1 cellular context compared by ENCODE assay signal in the genomic region with DNA sequence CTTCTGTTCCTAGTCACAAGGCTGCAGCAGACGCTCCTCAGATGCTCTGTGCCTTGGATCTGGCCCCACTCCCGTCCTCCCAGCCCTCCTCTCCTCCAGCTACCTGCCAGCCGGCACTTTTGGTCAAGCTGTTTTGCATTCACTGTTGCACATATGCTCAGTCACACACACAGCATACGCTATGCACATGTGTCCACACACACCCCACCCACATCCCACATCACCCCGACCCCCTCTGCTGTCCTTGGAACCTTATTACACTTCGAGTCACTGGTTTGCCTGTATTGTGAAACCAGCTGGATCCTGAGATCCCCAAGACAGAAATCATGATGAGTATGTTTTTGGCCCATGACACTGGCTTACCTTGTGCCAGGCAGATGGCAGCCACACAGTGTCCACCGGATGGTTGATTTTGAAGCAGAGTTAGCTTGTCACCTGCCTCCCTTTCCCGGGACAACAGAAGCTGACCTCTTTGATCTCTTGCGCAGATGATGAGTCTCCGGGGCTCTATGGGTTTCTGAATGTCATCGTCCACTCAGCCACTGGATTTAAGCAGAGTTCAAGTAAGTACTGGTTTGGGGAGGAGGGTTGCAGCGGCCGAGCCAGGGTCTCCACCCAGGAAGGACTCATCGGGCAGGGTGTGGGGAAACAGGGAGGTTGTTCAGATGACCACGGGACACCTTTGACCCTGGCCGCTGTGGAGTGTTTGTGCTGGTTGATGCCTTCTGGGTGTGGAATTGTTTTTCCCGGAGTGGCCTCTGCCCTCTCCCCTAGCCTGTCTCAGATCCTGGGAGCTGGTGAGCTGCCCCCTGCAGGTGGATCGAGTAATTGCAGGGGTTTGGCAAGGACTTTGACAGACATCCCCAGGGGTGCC.
A peak's percentile ranks its signal among the peaks of the same experiment; 100 is the strongest.
TF ChIP-seq lines count a peak whose summit lies in the region.

No MANE protein-coding gene starts in this region.

TF ChIP-seq in HepG2, 621 proteins besides CTCF, POLR2A, EP300 and RAD21 (continued from another document and continues in another):
- TF ChIP-seq, protein P1, sequence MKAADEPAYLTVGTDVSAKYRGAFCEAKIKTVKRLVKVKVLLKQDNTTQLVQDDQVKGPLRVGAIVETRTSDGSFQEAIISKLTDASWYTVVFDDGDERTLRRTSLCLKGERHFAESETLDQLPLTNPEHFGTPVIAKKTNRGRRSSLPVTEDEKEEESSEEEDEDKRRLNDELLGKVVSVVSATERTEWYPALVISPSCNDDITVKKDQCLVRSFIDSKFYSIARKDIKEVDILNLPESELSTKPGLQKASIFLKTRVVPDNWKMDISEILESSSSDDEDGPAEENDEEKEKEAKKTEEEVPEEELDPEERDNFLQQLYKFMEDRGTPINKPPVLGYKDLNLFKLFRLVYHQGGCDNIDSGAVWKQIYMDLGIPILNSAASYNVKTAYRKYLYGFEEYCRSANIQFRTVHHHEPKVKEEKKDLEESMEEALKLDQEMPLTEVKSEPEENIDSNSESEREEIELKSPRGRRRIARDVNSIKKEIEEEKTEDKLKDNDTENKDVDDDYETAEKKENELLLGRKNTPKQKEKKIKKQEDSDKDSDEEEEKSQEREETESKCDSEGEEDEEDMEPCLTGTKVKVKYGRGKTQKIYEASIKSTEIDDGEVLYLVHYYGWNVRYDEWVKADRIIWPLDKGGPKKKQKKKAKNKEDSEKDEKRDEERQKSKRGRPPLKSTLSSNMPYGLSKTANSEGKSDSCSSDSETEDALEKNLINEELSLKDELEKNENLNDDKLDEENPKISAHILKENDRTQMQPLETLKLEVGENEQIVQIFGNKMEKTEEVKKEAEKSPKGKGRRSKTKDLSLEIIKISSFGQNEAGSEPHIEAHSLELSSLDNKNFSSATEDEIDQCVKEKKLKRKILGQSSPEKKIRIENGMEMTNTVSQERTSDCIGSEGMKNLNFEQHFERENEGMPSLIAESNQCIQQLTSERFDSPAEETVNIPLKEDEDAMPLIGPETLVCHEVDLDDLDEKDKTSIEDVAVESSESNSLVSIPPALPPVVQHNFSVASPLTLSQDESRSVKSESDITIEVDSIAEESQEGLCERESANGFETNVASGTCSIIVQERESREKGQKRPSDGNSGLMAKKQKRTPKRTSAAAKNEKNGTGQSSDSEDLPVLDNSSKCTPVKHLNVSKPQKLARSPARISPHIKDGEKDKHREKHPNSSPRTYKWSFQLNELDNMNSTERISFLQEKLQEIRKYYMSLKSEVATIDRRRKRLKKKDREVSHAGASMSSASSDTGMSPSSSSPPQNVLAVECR (CRISPR knock-in tag; IDR thresholded peaks at IDR 0.05; ENCODE audit: borderline replicate concordance), result peak; percentile 24; the same call in 1 of the 2 replicates
- TF ChIP-seq ZNF598 (CRISPR knock-in tag; IDR thresholded peaks at IDR 0.05; ENCODE audit: borderline replicate concordance) (no peak), ZBTB20 (CRISPR knock-in tag; IDR thresholded peaks at IDR 0.05; ENCODE audit: borderline replicate concordance, low read depth) (no peak), ZNF430 (CRISPR knock-in tag; IDR thresholded peaks at IDR 0.05) (peak; percentile 84), ZNF24 (IDR thresholded peaks at IDR 0.05) (no peak), TGIF2 (CRISPR knock-in tag; IDR thresholded peaks at IDR 0.05) (no peak), ZNF841 (CRISPR knock-in tag; IDR thresholded peaks at IDR 0.05; ENCODE audit: borderline replicate concordance) (no peak), ZNF772 (CRISPR knock-in tag; IDR thresholded peaks at IDR 0.05) (0 out of 2 replicates have a peak, but pooled peaks have one; percentile 42), ZSCAN9 (CRISPR knock-in tag; IDR thresholded peaks at IDR 0.05; ENCODE audit: borderline replicate concordance) (no peak), CHCHD3 (CRISPR knock-in tag; IDR thresholded peaks at IDR 0.05) (no peak), TEAD3 (CRISPR knock-in tag; optimal IDR thresholded peaks at IDR 0.05; ENCODE audit: borderline replicate concordance) (no peak), ZNF207 (IDR thresholded peaks at IDR 0.05; ENCODE audit: borderline replicate concordance) (no peak), MAFG (CRISPR knock-in tag; IDR thresholded peaks at IDR 0.05) (no peak), ZNF564 (CRISPR knock-in tag; IDR thresholded peaks at IDR 0.05) (no peak), ZNF530 (CRISPR knock-in tag; IDR thresholded peaks at IDR 0.05; ENCODE audit: low read depth) (no peak), NR2C2 (CRISPR knock-in tag; IDR thresholded peaks at IDR 0.05; ENCODE audit: borderline replicate concordance) (peak; percentile 83), NFYB (CRISPR knock-in tag; IDR thresholded peaks at IDR 0.05) (no peak), NPAS2 (CRISPR knock-in tag; IDR thresholded peaks at IDR 0.05; ENCODE audit: borderline replicate concordance) (no peak), RBFOX2 (IDR thresholded peaks at IDR 0.05; ENCODE audit: low read depth, low read length) (no peak), KMT2B (CRISPR knock-in tag; IDR thresholded peaks at IDR 0.05) (no peak), ZNF550 (CRISPR knock-in tag; IDR thresholded peaks at IDR 0.05; ENCODE audit: borderline replicate concordance) (no peak)
- TF ChIP-seq, protein P2, sequence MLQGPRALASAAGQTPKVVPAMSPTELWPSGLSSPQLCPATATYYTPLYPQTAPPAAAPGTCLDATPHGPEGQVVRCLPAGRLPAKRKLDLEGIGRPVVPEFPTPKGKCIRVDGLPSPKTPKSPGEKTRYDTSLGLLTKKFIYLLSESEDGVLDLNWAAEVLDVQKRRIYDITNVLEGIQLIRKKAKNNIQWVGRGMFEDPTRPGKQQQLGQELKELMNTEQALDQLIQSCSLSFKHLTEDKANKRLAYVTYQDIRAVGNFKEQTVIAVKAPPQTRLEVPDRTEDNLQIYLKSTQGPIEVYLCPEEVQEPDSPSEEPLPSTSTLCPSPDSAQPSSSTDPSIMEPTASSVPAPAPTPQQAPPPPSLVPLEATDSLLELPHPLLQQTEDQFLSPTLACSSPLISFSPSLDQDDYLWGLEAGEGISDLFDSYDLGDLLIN (CRISPR knock-in tag; IDR thresholded peaks at IDR 0.05; ENCODE audit: borderline replicate concordance), result no peak
- TF ChIP-seq, protein P3, sequence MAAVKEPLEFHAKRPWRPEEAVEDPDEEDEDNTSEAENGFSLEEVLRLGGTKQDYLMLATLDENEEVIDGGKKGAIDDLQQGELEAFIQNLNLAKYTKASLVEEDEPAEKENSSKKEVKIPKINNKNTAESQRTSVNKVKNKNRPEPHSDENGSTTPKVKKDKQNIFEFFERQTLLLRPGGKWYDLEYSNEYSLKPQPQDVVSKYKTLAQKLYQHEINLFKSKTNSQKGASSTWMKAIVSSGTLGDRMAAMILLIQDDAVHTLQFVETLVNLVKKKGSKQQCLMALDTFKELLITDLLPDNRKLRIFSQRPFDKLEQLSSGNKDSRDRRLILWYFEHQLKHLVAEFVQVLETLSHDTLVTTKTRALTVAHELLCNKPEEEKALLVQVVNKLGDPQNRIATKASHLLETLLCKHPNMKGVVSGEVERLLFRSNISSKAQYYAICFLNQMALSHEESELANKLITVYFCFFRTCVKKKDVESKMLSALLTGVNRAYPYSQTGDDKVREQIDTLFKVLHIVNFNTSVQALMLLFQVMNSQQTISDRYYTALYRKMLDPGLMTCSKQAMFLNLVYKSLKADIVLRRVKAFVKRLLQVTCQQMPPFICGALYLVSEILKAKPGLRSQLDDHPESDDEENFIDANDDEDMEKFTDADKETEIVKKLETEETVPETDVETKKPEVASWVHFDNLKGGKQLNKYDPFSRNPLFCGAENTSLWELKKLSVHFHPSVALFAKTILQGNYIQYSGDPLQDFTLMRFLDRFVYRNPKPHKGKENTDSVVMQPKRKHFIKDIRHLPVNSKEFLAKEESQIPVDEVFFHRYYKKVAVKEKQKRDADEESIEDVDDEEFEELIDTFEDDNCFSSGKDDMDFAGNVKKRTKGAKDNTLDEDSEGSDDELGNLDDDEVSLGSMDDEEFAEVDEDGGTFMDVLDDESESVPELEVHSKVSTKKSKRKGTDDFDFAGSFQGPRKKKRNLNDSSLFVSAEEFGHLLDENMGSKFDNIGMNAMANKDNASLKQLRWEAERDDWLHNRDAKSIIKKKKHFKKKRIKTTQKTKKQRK (IDR thresholded peaks at IDR 0.05; ENCODE audit: low read length), result no peak
- TF ChIP-seq, protein P4, sequence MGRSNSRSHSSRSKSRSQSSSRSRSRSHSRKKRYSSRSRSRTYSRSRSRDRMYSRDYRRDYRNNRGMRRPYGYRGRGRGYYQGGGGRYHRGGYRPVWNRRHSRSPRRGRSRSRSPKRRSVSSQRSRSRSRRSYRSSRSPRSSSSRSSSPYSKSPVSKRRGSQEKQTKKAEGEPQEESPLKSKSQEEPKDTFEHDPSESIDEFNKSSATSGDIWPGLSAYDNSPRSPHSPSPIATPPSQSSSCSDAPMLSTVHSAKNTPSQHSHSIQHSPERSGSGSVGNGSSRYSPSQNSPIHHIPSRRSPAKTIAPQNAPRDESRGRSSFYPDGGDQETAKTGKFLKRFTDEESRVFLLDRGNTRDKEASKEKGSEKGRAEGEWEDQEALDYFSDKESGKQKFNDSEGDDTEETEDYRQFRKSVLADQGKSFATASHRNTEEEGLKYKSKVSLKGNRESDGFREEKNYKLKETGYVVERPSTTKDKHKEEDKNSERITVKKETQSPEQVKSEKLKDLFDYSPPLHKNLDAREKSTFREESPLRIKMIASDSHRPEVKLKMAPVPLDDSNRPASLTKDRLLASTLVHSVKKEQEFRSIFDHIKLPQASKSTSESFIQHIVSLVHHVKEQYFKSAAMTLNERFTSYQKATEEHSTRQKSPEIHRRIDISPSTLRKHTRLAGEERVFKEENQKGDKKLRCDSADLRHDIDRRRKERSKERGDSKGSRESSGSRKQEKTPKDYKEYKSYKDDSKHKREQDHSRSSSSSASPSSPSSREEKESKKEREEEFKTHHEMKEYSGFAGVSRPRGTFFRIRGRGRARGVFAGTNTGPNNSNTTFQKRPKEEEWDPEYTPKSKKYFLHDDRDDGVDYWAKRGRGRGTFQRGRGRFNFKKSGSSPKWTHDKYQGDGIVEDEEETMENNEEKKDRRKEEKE (IDR thresholded peaks at IDR 0.05), result no peak
- TF ChIP-seq, protein P5, sequence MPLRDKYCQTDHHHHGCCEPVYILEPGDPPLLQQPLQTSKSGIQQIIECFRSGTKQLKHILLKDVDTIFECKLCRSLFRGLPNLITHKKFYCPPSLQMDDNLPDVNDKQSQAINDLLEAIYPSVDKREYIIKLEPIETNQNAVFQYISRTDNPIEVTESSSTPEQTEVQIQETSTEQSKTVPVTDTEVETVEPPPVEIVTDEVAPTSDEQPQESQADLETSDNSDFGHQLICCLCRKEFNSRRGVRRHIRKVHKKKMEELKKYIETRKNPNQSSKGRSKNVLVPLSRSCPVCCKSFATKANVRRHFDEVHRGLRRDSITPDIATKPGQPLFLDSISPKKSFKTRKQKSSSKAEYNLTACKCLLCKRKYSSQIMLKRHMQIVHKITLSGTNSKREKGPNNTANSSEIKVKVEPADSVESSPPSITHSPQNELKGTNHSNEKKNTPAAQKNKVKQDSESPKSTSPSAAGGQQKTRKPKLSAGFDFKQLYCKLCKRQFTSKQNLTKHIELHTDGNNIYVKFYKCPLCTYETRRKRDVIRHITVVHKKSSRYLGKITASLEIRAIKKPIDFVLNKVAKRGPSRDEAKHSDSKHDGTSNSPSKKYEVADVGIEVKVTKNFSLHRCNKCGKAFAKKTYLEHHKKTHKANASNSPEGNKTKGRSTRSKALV (CRISPR knock-in tag; IDR thresholded peaks at IDR 0.05), result no peak
- TF ChIP-seq, protein P6, sequence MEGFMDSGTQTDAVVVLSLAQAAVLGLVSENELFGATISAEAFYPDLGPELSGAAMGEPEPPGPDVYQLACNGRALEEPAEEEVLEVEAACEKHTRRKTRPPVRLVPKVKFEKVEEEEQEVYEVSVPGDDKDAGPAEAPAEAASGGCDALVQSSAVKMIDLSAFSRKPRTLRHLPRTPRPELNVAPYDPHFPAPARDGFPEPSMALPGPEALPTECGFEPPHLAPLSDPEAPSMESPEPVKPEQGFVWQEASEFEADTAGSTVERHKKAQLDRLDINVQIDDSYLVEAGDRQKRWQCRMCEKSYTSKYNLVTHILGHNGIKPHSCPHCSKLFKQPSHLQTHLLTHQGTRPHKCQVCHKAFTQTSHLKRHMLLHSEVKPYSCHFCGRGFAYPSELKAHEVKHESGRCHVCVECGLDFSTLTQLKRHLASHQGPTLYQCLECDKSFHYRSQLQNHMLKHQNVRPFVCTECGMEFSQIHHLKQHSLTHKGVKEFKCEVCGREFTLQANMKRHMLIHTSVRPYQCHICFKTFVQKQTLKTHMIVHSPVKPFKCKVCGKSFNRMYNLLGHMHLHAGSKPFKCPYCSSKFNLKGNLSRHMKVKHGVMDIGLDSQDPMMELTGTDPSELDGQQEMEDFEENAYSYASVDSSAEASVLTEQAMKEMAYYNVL (CRISPR knock-in tag; IDR thresholded peaks at IDR 0.05; ENCODE audit: borderline replicate concordance), result no peak; the same call in 1 of the 2 replicates
- TF ChIP-seq, protein P7, sequence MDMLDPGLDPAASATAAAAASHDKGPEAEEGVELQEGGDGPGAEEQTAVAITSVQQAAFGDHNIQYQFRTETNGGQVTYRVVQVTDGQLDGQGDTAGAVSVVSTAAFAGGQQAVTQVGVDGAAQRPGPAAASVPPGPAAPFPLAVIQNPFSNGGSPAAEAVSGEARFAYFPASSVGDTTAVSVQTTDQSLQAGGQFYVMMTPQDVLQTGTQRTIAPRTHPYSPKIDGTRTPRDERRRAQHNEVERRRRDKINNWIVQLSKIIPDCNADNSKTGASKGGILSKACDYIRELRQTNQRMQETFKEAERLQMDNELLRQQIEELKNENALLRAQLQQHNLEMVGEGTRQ (IDR thresholded peaks at IDR 0.05; ENCODE audit: low read depth, low read length), result no peak
- TF ChIP-seq, protein P7 (CRISPR knock-in tag; IDR thresholded peaks at IDR 0.05; ENCODE audit: borderline replicate concordance), result no peak
- TF ChIP-seq, protein P8, sequence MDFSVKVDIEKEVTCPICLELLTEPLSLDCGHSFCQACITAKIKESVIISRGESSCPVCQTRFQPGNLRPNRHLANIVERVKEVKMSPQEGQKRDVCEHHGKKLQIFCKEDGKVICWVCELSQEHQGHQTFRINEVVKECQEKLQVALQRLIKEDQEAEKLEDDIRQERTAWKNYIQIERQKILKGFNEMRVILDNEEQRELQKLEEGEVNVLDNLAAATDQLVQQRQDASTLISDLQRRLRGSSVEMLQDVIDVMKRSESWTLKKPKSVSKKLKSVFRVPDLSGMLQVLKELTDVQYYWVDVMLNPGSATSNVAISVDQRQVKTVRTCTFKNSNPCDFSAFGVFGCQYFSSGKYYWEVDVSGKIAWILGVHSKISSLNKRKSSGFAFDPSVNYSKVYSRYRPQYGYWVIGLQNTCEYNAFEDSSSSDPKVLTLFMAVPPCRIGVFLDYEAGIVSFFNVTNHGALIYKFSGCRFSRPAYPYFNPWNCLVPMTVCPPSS (IDR thresholded peaks at IDR 0.05), result no peak
- TF ChIP-seq, protein P9, sequence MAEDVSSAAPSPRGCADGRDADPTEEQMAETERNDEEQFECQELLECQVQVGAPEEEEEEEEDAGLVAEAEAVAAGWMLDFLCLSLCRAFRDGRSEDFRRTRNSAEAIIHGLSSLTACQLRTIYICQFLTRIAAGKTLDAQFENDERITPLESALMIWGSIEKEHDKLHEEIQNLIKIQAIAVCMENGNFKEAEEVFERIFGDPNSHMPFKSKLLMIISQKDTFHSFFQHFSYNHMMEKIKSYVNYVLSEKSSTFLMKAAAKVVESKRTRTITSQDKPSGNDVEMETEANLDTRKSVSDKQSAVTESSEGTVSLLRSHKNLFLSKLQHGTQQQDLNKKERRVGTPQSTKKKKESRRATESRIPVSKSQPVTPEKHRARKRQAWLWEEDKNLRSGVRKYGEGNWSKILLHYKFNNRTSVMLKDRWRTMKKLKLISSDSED (CRISPR knock-in tag; IDR thresholded peaks at IDR 0.05), result no peak
- TF ChIP-seq, protein P10, sequence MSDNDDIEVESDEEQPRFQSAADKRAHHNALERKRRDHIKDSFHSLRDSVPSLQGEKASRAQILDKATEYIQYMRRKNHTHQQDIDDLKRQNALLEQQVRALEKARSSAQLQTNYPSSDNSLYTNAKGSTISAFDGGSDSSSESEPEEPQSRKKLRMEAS (IDR thresholded peaks at IDR 0.05), result 0 out of 2 replicates have a peak, but pooled peaks have one; percentile 17
